ENCODE assay signal across 18 cellular contexts in the genomic region with DNA sequence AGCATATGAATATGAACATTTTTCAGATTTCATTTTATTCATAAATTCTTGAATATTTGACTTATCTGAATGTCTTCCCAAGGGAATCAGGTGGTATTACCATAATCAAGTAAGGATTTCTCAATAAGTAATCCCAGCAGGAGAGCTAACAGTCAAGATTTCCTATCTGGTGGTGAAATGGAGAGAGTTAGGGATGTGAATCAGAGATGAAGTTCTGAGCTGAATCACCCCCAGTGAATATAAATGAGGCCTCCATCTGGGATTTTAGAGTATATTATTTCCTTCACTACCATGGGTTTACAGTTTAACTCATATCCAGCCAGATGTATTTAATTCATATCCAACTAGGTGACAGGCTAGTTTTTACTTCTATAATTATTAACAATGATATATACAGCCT.
DNase-seq lines count a peak whose midpoint lies in the region; ATAC-seq and TF ChIP-seq lines count a peak whose summit lies in the region.
"Had no signal": no experiment of that assay in that cellular context is flagged by ENCODE, and none has a peak within 500 bp of the region (broad histone marks: within the 10 kb centered on the region; RNA-seq: fewer than 3 reads in every experiment).

No MANE protein-coding gene starts in this region.

- H3K27ac Mint-ChIP-seq in chondrocyte (ENCODE audit: unreplicated experiment), result peak overlapping the region; percentile 17
- no peak overlapping the region for H3K27ac Mint-ChIP-seq in effector memory CD8-positive, alpha-beta T cell
- H3K27ac Mint-ChIP-seq: activated CD4-positive, alpha-beta memory T cell treated with anti-CD3 and anti-CD28 coated beads for 36 hours; activated naive CD8-positive, alpha-beta T cell treated with anti-CD3 and anti-CD28 coated beads, Interleukin-2, amount 50 U/mL, for 24 hours; T-cell had no signal

- H3K36me3 ChIP-seq in OCI-LY7 (ENCODE audit: insufficient read depth, low read length), result no peaks in the 10 kb centered on the region
- no peaks in the 10 kb centered on the region for H3K36me3 ChIP-seq in kidney epithelial cell (ENCODE audit: control insufficient read depth, insufficient read depth, low read length)
- H3K36me3 ChIP-seq in SJCRH30, result no peaks in the 10 kb centered on the region

- no peaks in the 10 kb centered on the region for H3K9me3 ChIP-seq in OCI-LY7 (ENCODE audit: low read length)
- H3K9me3 ChIP-seq in SJCRH30 (replicated peaks), result no peaks in the 10 kb centered on the region

- peaks cover 2% of the 10 kb centered on the region for H3K9me3 Mint-ChIP-seq in chondrocyte (ENCODE audit: low read depth)
- peaks cover 0 to 2% of the 10 kb centered on the region in 2 donors for H3K9me3 Mint-ChIP-seq in effector memory CD8-positive, alpha-beta T cell
- H3K9me3 Mint-ChIP-seq: activated naive CD8-positive, alpha-beta T cell treated with anti-CD3 and anti-CD28 coated beads, Interleukin-2, amount 50 U/mL, for 24 hours; T-cell had no signal

- H3K4me2 ChIP-seq in OCI-LY7 (ENCODE audit: low read length), result no peak overlapping the region

- H3K4me3 ChIP-seq in AG10803 (ENCODE audit: low read length), result no peak overlapping the region
- H3K4me3 ChIP-seq in OCI-LY7 (ENCODE audit: low read depth, low read length, poor library complexity, severe bottlenecking), result no peak overlapping the region
- H3K4me3 ChIP-seq in kidney epithelial cell (ENCODE audit: low read depth, low read length), result no peak overlapping the region
- no peak overlapping the region for H3K4me3 ChIP-seq in SJCRH30

- POLR2A ChIA-PET in OCI-LY7 (lab: Charles Lee), result interaction anchor here (1.3 kb wide), 1 partner anchor 10 kb away, joined by 4 read pairs; no protein-coding TSS in a partner anchor

- H3K79me2 ChIP-seq in OCI-LY7 (ENCODE audit: insufficient read depth, low read depth, low read length), result no peaks in the 10 kb centered on the region

- no peak overlapping the region for H3K4me3 Mint-ChIP-seq in chondrocyte (ENCODE audit: unreplicated experiment)
- H3K4me3 Mint-ChIP-seq in effector memory CD8-positive, alpha-beta T cell, result no peak overlapping the region
- H3K4me3 Mint-ChIP-seq: activated CD4-positive, alpha-beta memory T cell treated with anti-CD3 and anti-CD28 coated beads for 36 hours; activated naive CD8-positive, alpha-beta T cell treated with anti-CD3 and anti-CD28 coated beads, Interleukin-2, amount 50 U/mL, for 24 hours; T-cell had no signal

- TF ChIP-seq CTCF in AG10803 (conservative IDR thresholded peaks at IDR 0.05; ENCODE audit: low read length) (no peak), OCI-LY7 (conservative IDR thresholded peaks at IDR 0.05; ENCODE audit: low read length) (no peak), chondrocyte (IDR thresholded peaks at IDR 0.05) (no peak), kidney epithelial cell (IDR thresholded peaks at IDR 0.05; ENCODE audit: insufficient read depth, low read length, poor library complexity, severe bottlenecking) (no peak)

- H3K4me1 ChIP-seq in OCI-LY7 (ENCODE audit: insufficient read depth, low read length, poor library complexity, severe bottlenecking) (no peaks in the 10 kb centered on the region), SJCRH30 (no peaks in the 10 kb centered on the region)

- no peak for ATAC-seq in GM18511 (IDR thresholded peaks at IDR 0.05; ENCODE audit: unreplicated experiment)
- ATAC-seq in effector memory CD8-positive, alpha-beta T cell (replicated peaks), result no peak
- ATAC-seq: activated naive CD8-positive, alpha-beta T cell treated with anti-CD3 and anti-CD28 coated beads, Interleukin-2, amount 50 U/mL, for 24 hours; sciatic nerve; T-cell had no signal

- H2AFZ ChIP-seq in OCI-LY7 (ENCODE audit: low read length), result 0 out of 2 replicates have a peak overlapping the region, but pooled peaks have one; percentile 12

- no peaks in the 10 kb centered on the region for H3K27me3 Mint-ChIP-seq in chondrocyte (ENCODE audit: low read depth)
- H3K27me3 Mint-ChIP-seq in effector memory CD8-positive, alpha-beta T cell, result no peaks in the 10 kb centered on the region
- H3K27me3 Mint-ChIP-seq: activated CD4-positive, alpha-beta memory T cell treated with anti-CD3 and anti-CD28 coated beads for 36 hours; activated naive CD8-positive, alpha-beta T cell treated with anti-CD3 and anti-CD28 coated beads, Interleukin-2, amount 50 U/mL, for 24 hours had no signal

- no peaks in the 10 kb centered on the region for H4K20me1 ChIP-seq in OCI-LY7 (ENCODE audit: insufficient read depth, low read length)

- intact Hi-C loops in OCI-LY7 (cut with micrococcal nuclease; ENCODE audit: unreplicated experiment), result no loop called here

- H3K27me3 ChIP-seq in kidney epithelial cell (ENCODE audit: control insufficient read depth, insufficient read depth, low read length), result no peaks in the 10 kb centered on the region
- H3K27me3 ChIP-seq in SJCRH30, result no peaks in the 10 kb centered on the region

- BruUV-seq in OCI-LY7 (replicated peaks; lab: Mats Ljungman, UMichigan), result no TSS peak

- no peaks in the 10 kb centered on the region for H3K4me1 Mint-ChIP-seq in chondrocyte (ENCODE audit: low read depth)
- no peaks in the 10 kb centered on the region for H3K4me1 Mint-ChIP-seq in effector memory CD8-positive, alpha-beta T cell (ENCODE audit: low read depth in 2 of 2)
- H3K4me1 Mint-ChIP-seq: activated naive CD8-positive, alpha-beta T cell treated with anti-CD3 and anti-CD28 coated beads, Interleukin-2, amount 50 U/mL, for 24 hours; T-cell had no signal

- H3K27ac ChIP-seq in OCI-LY7 (ENCODE audit: low read depth, low read length, poor library complexity, severe bottlenecking) (no peak overlapping the region), SJCRH30 (no peak overlapping the region)
- H3K27ac ChIP-seq: epithelial cell of prostate, VCaP had no signal

- CTCF ChIA-PET in OCI-LY7 (lab: Charles Lee; ENCODE audit: unreplicated experiment), result no interaction called here

- H3K36me3 Mint-ChIP-seq in chondrocyte (ENCODE audit: low read depth), result no peaks in the 10 kb centered on the region
- no peaks in the 10 kb centered on the region for H3K36me3 Mint-ChIP-seq in effector memory CD8-positive, alpha-beta T cell (ENCODE audit: insufficient read depth)
- H3K36me3 Mint-ChIP-seq: activated CD4-positive, alpha-beta memory T cell treated with anti-CD3 and anti-CD28 coated beads for 36 hours; T-cell had no signal

- peak; percentile 36 for DNase-seq in AG10803 (ENCODE audit: low read depth)
- no peak for DNase-seq in OCI-LY7 (ENCODE audit: low spot score)
- no peak for DNase-seq in chondrocyte (ENCODE audit: low spot score)
- DNase-seq in kidney epithelial cell (ENCODE audit: low read depth), result peak; percentile 16
- DNase-seq in effector memory CD8-positive, alpha-beta T cell, result no peak
- DNase-seq in cerebellar nuclear complex (lab: John Stamatoyannopoulos, UW), result no peak
- DNase-seq in SJCRH30, result no peak
- DNase-seq: activated CD4-positive, alpha-beta memory T cell treated with anti-CD3 and anti-CD28 coated beads for 36 hours; activated naive CD8-positive, alpha-beta T cell treated with anti-CD3 and anti-CD28 coated beads, Interleukin-2, amount 50 U/mL, for 24 hours; hypothalamus; left cardiac atrium; NCI-H2081; RPMI8226 had no signal

- no peaks in the 10 kb centered on the region; the same call in 1 of the 2 replicates for H3K9me2 ChIP-seq in OCI-LY7 (ENCODE audit: insufficient read depth, low read length)

Comparison
In these comparisons a context has a peak if more than half of its experiments do, and no peak if none do; other contexts are left out.
1. DNase-seq: peak in AG10803 (single experiment) and kidney epithelial cell (single experiment); none in OCI-LY7 (single experiment), chondrocyte (single experiment), effector memory CD8-positive, alpha-beta T cell (0 of 3), cerebellar nuclear complex (0 of 2) and SJCRH30 (0 of 2).